8 cellular contexts compared by ENCODE assay signal in the genomic region with DNA sequence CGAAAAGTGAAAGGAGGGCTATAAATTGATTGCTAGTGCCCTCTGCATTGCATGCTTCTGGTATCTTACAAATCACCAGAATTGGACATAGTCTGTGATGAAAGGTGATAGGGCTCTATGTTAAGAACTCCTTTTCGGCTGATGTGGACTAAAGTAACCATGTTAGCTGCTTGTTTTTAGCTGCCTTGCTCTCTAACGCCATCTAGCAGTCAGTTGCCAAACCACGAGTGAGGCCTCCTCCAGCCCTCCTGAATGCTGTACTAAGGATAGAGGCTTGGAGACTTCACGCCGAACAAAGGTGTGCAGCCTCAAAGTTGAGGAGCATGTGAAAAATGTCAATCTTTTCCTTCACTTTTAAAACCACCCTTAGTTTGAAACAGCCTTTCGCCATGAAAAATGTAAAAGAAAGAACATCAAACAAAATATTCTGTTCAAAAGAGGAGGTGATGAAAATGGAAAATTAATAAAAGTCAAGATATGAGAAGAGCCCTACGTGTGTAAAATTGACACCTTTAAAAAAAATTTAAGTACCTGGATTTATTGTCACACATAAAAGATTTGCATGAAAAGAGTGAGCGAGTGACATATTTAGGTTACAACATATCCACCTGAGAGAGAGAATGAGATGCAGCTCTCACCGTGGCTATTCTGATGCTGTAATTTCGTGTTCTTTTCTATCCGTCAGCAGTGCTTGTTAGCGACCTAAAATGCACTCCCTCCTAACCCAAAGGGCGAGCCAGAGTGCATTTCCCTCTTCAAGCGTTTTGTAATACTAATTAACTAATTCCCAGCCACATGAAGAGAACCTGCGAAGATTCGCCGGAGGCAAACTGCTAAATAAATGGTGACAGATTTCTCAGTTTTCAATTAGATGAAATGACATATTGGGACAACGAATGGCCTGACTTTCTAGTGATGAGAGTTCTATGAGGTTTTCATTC. TPM values are rescaled to one million over a fixed set of nuclear protein-coding genes. Genes with fewer than 3 reads are reported as not detected.
DNase-seq lines count a peak whose midpoint lies in the region; ATAC-seq and TF ChIP-seq lines count a peak whose summit lies in the region.

No MANE protein-coding gene starts in this region.

- H3K4me1 ChIP-seq in adipocyte (ENCODE audit: control insufficient read depth, insufficient read depth, low read length) (no peaks in the 10 kb centered on the region), right cardiac atrium (ENCODE audit: control insufficient read depth, insufficient read depth, low read length) (no peaks in the 10 kb centered on the region), smooth muscle cell (ENCODE audit: low read depth) (peaks cover 37% of the 10 kb centered on the region), stomach (no peaks in the 10 kb centered on the region)

- H3K36me3 ChIP-seq in GM06990 (ENCODE audit: control insufficient read depth, insufficient read depth, low read length) (no peaks in the 10 kb centered on the region), adipocyte (ENCODE audit: control insufficient read depth, insufficient read depth, low read length, severe bottlenecking) (no peaks in the 10 kb centered on the region), smooth muscle cell (ENCODE audit: low read depth) (no peaks in the 10 kb centered on the region), stomach (no peaks in the 10 kb centered on the region)

- H3K4me3 ChIP-seq in GM06990 (replicated peaks; ENCODE audit: low read depth, low read length) = no peak overlapping the region
- no peak overlapping the region for H3K4me3 ChIP-seq in adipocyte (ENCODE audit: low read length)
- no peak overlapping the region for H3K4me3 ChIP-seq in right cardiac atrium (ENCODE audit: low read length)
- H3K4me3 ChIP-seq in smooth muscle cell = no peak overlapping the region
- no peak overlapping the region for H3K4me3 ChIP-seq in stomach

- no peaks in the 10 kb centered on the region for H3F3A ChIP-seq in smooth muscle cell (ENCODE audit: low read depth)

- no peak for DNase-seq in GM06990 (ENCODE audit: extremely low read depth, insufficient read length)
- peak; percentile 13 for DNase-seq in HuH-7.5 (ENCODE audit: low spot score)
- peak; percentile 70 for DNase-seq in OCI-M1 (lab: John Stamatoyannopoulos, UW)
- DNase-seq in adipocyte (ENCODE audit: low read depth) = peak; percentile 67
- peak; percentile 17 to 54 (median 25) for DNase-seq in right cardiac atrium
- no peak for DNase-seq in smooth muscle cell (lab: John Stamatoyannopoulos, UW; ENCODE audit: unreplicated experiment)
- no peak for DNase-seq in stomach

- H3K27ac ChIP-seq in right cardiac atrium (ENCODE audit: low read length) = no peak overlapping the region
- no peak overlapping the region for H3K27ac ChIP-seq in smooth muscle cell (ENCODE audit: low read depth)
- H3K27ac ChIP-seq in stomach = no peak overlapping the region

- no peaks in the 10 kb centered on the region for H4K20me1 ChIP-seq in smooth muscle cell (ENCODE audit: low read depth)

- TF ChIP-seq CTCF in GM06990 (IDR thresholded peaks at IDR 0.05; ENCODE audit: insufficient read depth, low read length, poor library complexity, severe bottlenecking) (peak; percentile 90), smooth muscle cell (IDR thresholded peaks at IDR 0.05; ENCODE audit: borderline replicate concordance, insufficient read depth, poor library complexity, severe bottlenecking) (peak; percentile 82), stomach (IDR thresholded peaks at IDR 0.05) (peak in 2 of 7 experiments; percentile 37 to 48)

- no peaks in the 10 kb centered on the region for H3K79me2 ChIP-seq in smooth muscle cell (ENCODE audit: low read depth)

- no peaks in the 10 kb centered on the region for H3K9me3 ChIP-seq in adipocyte (ENCODE audit: control insufficient read depth, low read length)
- H3K9me3 ChIP-seq in right cardiac atrium (ENCODE audit: control insufficient read depth, low read length) = no peaks in the 10 kb centered on the region
- H3K9me3 ChIP-seq in smooth muscle cell (replicated peaks; ENCODE audit: low read depth) = no peaks in the 10 kb centered on the region
- H3K9me3 ChIP-seq in stomach = no peaks in the 10 kb centered on the region

- 48% methylated on average over 19 of the region's 19 CpGs for WGBS in right cardiac atrium
- WGBS in smooth muscle cell (ENCODE audit: low lambda C conversion rate) = 46% methylated on average over 19 of the region's 19 CpGs
- 45 to 55% (median 50%) methylated on average over 19 of the region's 19 CpGs for WGBS in stomach, 5 donors

- intact Hi-C loops in right cardiac atrium (cut with DNase I) (no loop called here), stomach (cut with DNase I; ENCODE audit: low total_unique reads) (no loop called here)

- ATAC-seq in GM21717 (IDR thresholded peaks at IDR 0.05; ENCODE audit: unreplicated experiment) = peak; percentile 90
- peak; percentile 83 to 85 for ATAC-seq in right cardiac atrium

- H2AFZ ChIP-seq in smooth muscle cell (ENCODE audit: low read depth) = no peak overlapping the region

- no peak for TF ChIP-seq POLR2A in stomach (IDR thresholded peaks at IDR 0.05)

- H3K9ac ChIP-seq in adipocyte (ENCODE audit: low read length) = no peak overlapping the region
- H3K9ac ChIP-seq in smooth muscle cell (ENCODE audit: low read depth) = no peak overlapping the region

- H3K4me2 ChIP-seq in smooth muscle cell = no peak overlapping the region

- H3K27me3 ChIP-seq in GM06990 (replicated peaks; ENCODE audit: control insufficient read depth, insufficient read depth, low read length) (peaks cover 2% of the 10 kb centered on the region; the same call in 1 of the 2 replicates), adipocyte (replicated peaks; ENCODE audit: control insufficient read depth, insufficient read depth, low read length) (peaks cover 5% of the 10 kb centered on the region), right cardiac atrium (ENCODE audit: control insufficient read depth, insufficient read depth) (no peaks in the 10 kb centered on the region), smooth muscle cell (ENCODE audit: low read depth) (no peaks in the 10 kb centered on the region), stomach (no peaks in the 10 kb centered on the region)

- TF ChIP-seq EP300 in stomach (IDR thresholded peaks at IDR 0.05) = no peak

RNA-seq across cellular contexts. Expression of gene LRRC53, which starts 8.0 kb away (rescaled TPM):
- total RNA-seq in right cardiac atrium = not detected
- not detected for polyA plus RNA-seq in right cardiac atrium
- not detected in 2 replicates for total RNA-seq in smooth muscle cell
- not detected in 2 replicates for polyA plus RNA-seq in smooth muscle cell
- total RNA-seq in stomach = not detected
- polyA plus RNA-seq in stomach = not detected

Comparison
In these comparisons a context has a peak if more than half of its experiments do, and no peak if none do; other contexts are left out.
1. DNase-seq: peak in HuH-7.5 (single experiment), OCI-M1 (single experiment), adipocyte (single experiment) and right cardiac atrium (3 of 3); none in GM06990 (single experiment), smooth muscle cell (single experiment) and stomach (single experiment).